20 cellular contexts compared by ENCODE assay signal in genomic region chr21:15839601-15840000, GRCh38.
"Had no signal": no experiment of that assay in that cellular context is flagged by ENCODE, and none has a peak within 500 bp of the region (broad histone marks: within the 10 kb centered on the region; RNA-seq: fewer than 3 reads in every experiment).

No MANE protein-coding gene starts in this region.

- H3K36me3 ChIP-seq: adrenal gland, ovary, uterus, WERI-Rb-1 had no signal

- H3K4me1 ChIP-seq: spleen, testis had no signal

- H3K4me3 ChIP-seq: adrenal gland, ovary, psoas muscle, right atrium auricular region, spleen, testis, uterus had no signal

- DNase-seq: activated CD4-positive, alpha-beta T cell treated with anti-CD3 and anti-CD28 coated beads, Interleukin-2, amount 50 U/mL, for 1 hour; activated CD4-positive, CD25-positive, alpha-beta regulatory T cell treated with anti-CD3 and anti-CD28 coated beads, Interleukin-2, amount 50 U/mL, for 72 hours; activated CD8-positive, alpha-beta T cell treated with anti-CD3 and anti-CD28 coated beads, Interleukin-2, amount 10 ng/mL, durations not matched to agents 7 days and 5 days; activated gamma-delta T cell; adrenal gland; effector CD4-positive, alpha-beta T cell; hippocampal formation; left ventricle myocardium superior; ovary; psoas muscle; spleen; stimulated activated CD4-positive, alpha-beta T cell treated with anti-CD3 and anti-CD28 coated beads, Interleukin-4, amount 100 ng/mL, for 1 hour; stimulated activated naive CD4-positive, alpha-beta T cell; testis; uterus; WERI-Rb-1 had no signal

- FAIRE-seq: endometrium, TTC549 had no signal

- H3K9me3 ChIP-seq: adrenal gland, neutrophil, ovary, psoas muscle, right atrium auricular region, spleen, testis, uterus had no signal

- H3K27me3 ChIP-seq: adrenal gland, neutrophil, ovary, right atrium auricular region, spleen, testis, uterus had no signal

- H3K27ac ChIP-seq: adrenal gland, neutrophil, ovary, psoas muscle, right atrium auricular region, spleen, testis, uterus, WERI-Rb-1 had no signal
